24 cellular contexts compared by ENCODE assay signal in genomic region chr2:126756125-126756524, GRCh38.
"Had no signal": no experiment of that assay in that cellular context is flagged by ENCODE, and none has a peak within 500 bp of the region (broad histone marks: within the 10 kb centered on the region; RNA-seq: fewer than 3 reads in every experiment).

No MANE protein-coding gene starts in this region.

- H3K27me3 ChIP-seq: adrenal gland, ascending aorta, gastroesophageal sphincter, tibial nerve had no signal

- ATAC-seq: activated T-cell treated with anti-CD3 and anti-CD28 coated beads, Interleukin-2, amount 50 U/mL, for 4 hours; activated T-helper 17 cell treated with anti-CD3 and anti-CD28 coated beads, Interleukin-2, amount 50 U/mL, for 72 hours; gastroesophageal sphincter; left colon; naive thymus-derived CD4-positive, alpha-beta T cell; psoas muscle; SK-N-SH treated with all-trans-retinoic acid at 6 μM for 48 hours; stimulated activated naive B cell treated with anti-CD40 and anti-IgM and Interleukin-4, amounts not matched to agents 10 μg/mL and 1 μg/mL and 100 μg/mL, for 72 hours had no signal

- H3K36me3 Mint-ChIP-seq: brain; stimulated activated naive B cell treated with anti-CD40 and anti-IgM and Interleukin-4, amounts not matched to agents 10 μg/mL and 1 μg/mL and 100 μg/mL, for 72 hours had no signal

- H3K27me3 Mint-ChIP-seq: activated T-helper 17 cell treated with anti-CD3 and anti-CD28 coated beads, Interleukin-2, amount 50 U/mL, for 72 hours had no signal

- H3K4me1 ChIP-seq: adrenal gland, ascending aorta, gastroesophageal sphincter, psoas muscle, tibial nerve had no signal

- H3K27ac ChIP-seq: adrenal gland, ascending aorta, gastroesophageal sphincter, parathyroid adenoma, psoas muscle, tibial nerve had no signal

- H3K27ac Mint-ChIP-seq: activated T-helper 17 cell treated with anti-CD3 and anti-CD28 coated beads, Interleukin-2, amount 50 U/mL, for 72 hours; brain; stimulated activated naive B cell treated with anti-CD40 and anti-IgM and Interleukin-4, amounts not matched to agents 10 μg/mL and 1 μg/mL and 100 μg/mL, for 72 hours; T-helper 2 cell treated with Interferon-gamma antibody and Interleukin-4, amounts not matched to agents 5 μg/mL and 100 μg/mL, for 36 hours had no signal

- H3K4me1 Mint-ChIP-seq: brain; neural crest cell; stimulated activated naive B cell treated with anti-CD40 and anti-IgM and Interleukin-4, amounts not matched to agents 10 μg/mL and 1 μg/mL and 100 μg/mL, for 72 hours had no signal

- H3K36me3 ChIP-seq: adrenal gland, ascending aorta, gastroesophageal sphincter, tibial nerve had no signal

- H3K4me3 Mint-ChIP-seq: activated T-cell treated with anti-CD3 and anti-CD28 coated beads, Interleukin-2, amount 50 U/mL, for 4 hours; activated T-helper 17 cell treated with anti-CD3 and anti-CD28 coated beads, Interleukin-2, amount 50 U/mL, for 72 hours; brain; naive thymus-derived CD4-positive, alpha-beta T cell; neural crest cell; stimulated activated naive B cell treated with anti-CD40 and anti-IgM and Interleukin-4, amounts not matched to agents 10 μg/mL and 1 μg/mL and 100 μg/mL, for 72 hours; T-helper 2 cell treated with Interferon-gamma antibody and Interleukin-4, amounts not matched to agents 5 μg/mL and 100 μg/mL, for 36 hours had no signal

- DNase-seq: activated CD4-positive, alpha-beta T cell treated with anti-CD3 and anti-CD28 coated beads for 4 hours; activated CD4-positive, alpha-beta T cell treated with anti-CD3 and anti-CD28 coated beads, Interleukin-2, amount 50 U/mL, for 4 hours; activated gamma-delta T cell treated with Interleukin-2 at 50 U/mL for 16 hours; activated naive CD4-positive, alpha-beta T cell treated with anti-CD3 and anti-CD28 coated beads, Interleukin-2, amount 50 U/mL, for 16 hours; activated T-cell treated with anti-CD3 and anti-CD28 coated beads, Interleukin-2, amount 50 U/mL, for 4 hours; hippocampal formation; kidney; left colon; midbrain; naive thymus-derived CD4-positive, alpha-beta T cell; nucleus accumbens; psoas muscle; stimulated activated CD4-positive, alpha-beta T cell treated with anti-CD3 and anti-CD28 coated beads, Interleukin-15, amount 100 ng/mL, for 24 hours; stimulated activated naive B cell treated with anti-CD40 and anti-IgM and Interleukin-4, amounts not matched to agents 10 μg/mL and 1 μg/mL and 100 μg/mL, for 72 hours had no signal

- H3K9me3 ChIP-seq: adrenal gland, ascending aorta, gastroesophageal sphincter, psoas muscle, tibial nerve had no signal

- H3K4me3 ChIP-seq: adrenal gland, ascending aorta, gastroesophageal sphincter, psoas muscle, tibial nerve had no signal

- H3K9me3 Mint-ChIP-seq: activated T-cell treated with anti-CD3 and anti-CD28 coated beads, Interleukin-2, amount 50 U/mL, for 4 hours; neural crest cell; T-helper 2 cell treated with Interferon-gamma antibody and Interleukin-4, amounts not matched to agents 5 μg/mL and 100 μg/mL, for 36 hours had no signal
